Comparison of ENCODE assay signal across 21 cellular contexts in genomic region chr1:231194843-231195516, GRCh38. TPM values are rescaled to one million over a fixed set of nuclear protein-coding genes. Genes with fewer than 3 reads are reported as not detected.
DNase-seq lines count a peak whose midpoint lies in the region; ATAC-seq and TF ChIP-seq lines count a peak whose summit lies in the region.
"Had no signal": no experiment of that assay in that cellular context is flagged by ENCODE, and none has a peak within 500 bp of the region (broad histone marks: within the 10 kb centered on the region; RNA-seq: fewer than 3 reads in every experiment).

No MANE protein-coding gene starts in this region.

- H3K9me2 ChIP-seq in MM.1S (replicated peaks; ENCODE audit: insufficient read depth, low read length), result no peaks in the 10 kb centered on the region

- H3K27me3 ChIP-seq in left lung (no peaks in the 10 kb centered on the region), upper lobe of right lung (no peaks in the 10 kb centered on the region), MM.1S (replicated peaks; ENCODE audit: insufficient read depth, low read length) (no peaks in the 10 kb centered on the region)
- H3K27me3 ChIP-seq: uterus had no signal

- H4K20me1 ChIP-seq in MM.1S (ENCODE audit: insufficient read depth, low read length), result no peaks in the 10 kb centered on the region

- no peak overlapping the region for H3K4me2 ChIP-seq in MM.1S (ENCODE audit: low read depth, low read length)

- no peak overlapping the region for H3K9ac ChIP-seq in MM.1S (ENCODE audit: low read length)

- H3K36me3 ChIP-seq in left lung (no peaks in the 10 kb centered on the region), upper lobe of right lung (no peaks in the 10 kb centered on the region), MM.1S (replicated peaks; ENCODE audit: insufficient read depth, low read length) (no peaks in the 10 kb centered on the region)
- H3K36me3 ChIP-seq: cardiac muscle cell, heart right ventricle, uterus had no signal

- intact Hi-C loops in cardiac septum (cut with DNase I), result no loop called here
- intact Hi-C loops in Right ventricle myocardium inferior (cut with DNase I), result no loop called here
- intact Hi-C loops in left lung (cut with DNase I), result no loop called here
- intact Hi-C loops in upper lobe of right lung (cut with DNase I), result no loop called here

- no peak for ATAC-seq in Right ventricle myocardium inferior
- peak; percentile 59 for ATAC-seq in left lung
- ATAC-seq in upper lobe of right lung, result peak; percentile 55
- ATAC-seq: activated naive CD8-positive, alpha-beta T cell treated with anti-CD3 and anti-CD28 coated beads, Interleukin-2, amount 50 U/mL, for 24 hours; heart right ventricle; T-cell had no signal

- H3K9me3 ChIP-seq in left lung, result peaks cover 0 to 1% of the 10 kb centered on the region in 2 donors
- no peaks in the 10 kb centered on the region for H3K9me3 ChIP-seq in upper lobe of right lung
- no peaks in the 10 kb centered on the region for H3K9me3 ChIP-seq in MM.1S (replicated peaks; ENCODE audit: insufficient read depth, low read length)
- H3K9me3 ChIP-seq: uterus had no signal

- DNase-seq in cardiac septum (ENCODE audit: low spot score) (peak; percentile 27), Right ventricle myocardium inferior (ENCODE audit: missing footprints) (no peak), left lung (no peak), upper lobe of right lung (no peak), NCI-H2227 (lab: John Stamatoyannopoulos, UW; ENCODE audit: unreplicated experiment) (no peak), NCI-H1417 (lab: John Stamatoyannopoulos, UW) (no peak), MM.1S (no peak)
- DNase-seq: activated B cell treated with CpG ODN at 0.5 μM for 24 hours; activated naive CD8-positive, alpha-beta T cell treated with anti-CD3 and anti-CD28 coated beads, Interleukin-2, amount 50 U/mL, for 24 hours; effector CD4-positive, alpha-beta T cell; GF-D8; heart right ventricle; KBM-7; NCI-H1092 treated with DMSO at 0.1 percent for 48 hours; NCI-H2227 treated with DMSO at 0.1 percent for 48 hours; nucleus accumbens; T-cell; uterus had no signal

- TF ChIP-seq CTCF in VCaP (conservative IDR thresholded peaks at IDR 0.05) (no peak), left lung (IDR thresholded peaks at IDR 0.05) (no peak), upper lobe of right lung (IDR thresholded peaks at IDR 0.05) (no peak), MM.1S (IDR thresholded peaks at IDR 0.05; ENCODE audit: low read length) (no peak)

- no peaks in the 10 kb centered on the region for H3F3A ChIP-seq in MM.1S (ENCODE audit: insufficient read depth, low read length)

- no peak overlapping the region for H2AFZ ChIP-seq in MM.1S (ENCODE audit: low read length)

- H3K79me2 ChIP-seq in MM.1S (ENCODE audit: low read length), result no peaks in the 10 kb centered on the region

- H3K4me3 ChIP-seq in left lung (no peak overlapping the region), upper lobe of right lung (no peak overlapping the region), MM.1S (ENCODE audit: low read length) (no peak overlapping the region)
- H3K4me3 ChIP-seq: cardiac muscle cell, heart right ventricle, uterus had no signal

- peak overlapping the region; percentile 7; the same call in 1 of the 2 replicates for H3K27ac ChIP-seq in VCaP
- H3K27ac ChIP-seq in left lung, result no peak overlapping the region
- H3K27ac ChIP-seq in upper lobe of right lung, result no peak overlapping the region
- no peak overlapping the region for H3K27ac ChIP-seq in MM.1S (ENCODE audit: low read length)
- H3K27ac ChIP-seq: cardiac muscle cell, heart right ventricle, uterus had no signal

- H3K4me1 ChIP-seq in left lung (peaks cover 6 to 8% of the 10 kb centered on the region in 2 donors), upper lobe of right lung (peaks cover 5% of the 10 kb centered on the region), MM.1S (ENCODE audit: low read length) (no peaks in the 10 kb centered on the region)
- H3K4me1 ChIP-seq: uterus had no signal

RNA-seq across cellular contexts. Expression of gene TRIM67, which starts 33.1 kb away (rescaled TPM):
- 0.24 TPM for total RNA-seq in cardiac septum
- total RNA-seq in Right ventricle myocardium inferior, result 0.11 TPM
- under 1 TPM in 1 of 2 donors, not detected in 1; 0.06 TPM for total RNA-seq in left lung
- not detected for total RNA-seq in upper lobe of right lung
- total RNA-seq: activated B cell treated with CpG ODN at 0.5 μM for 24 hours; activated T-helper 1 cell treated with anti-CD3 and anti-CD28 coated beads, Interleukin-12 subunit alpha, Interleukin-12 subunit beta, Interleukin-2, Interleukin-4 antibody, amounts not matched to agents 30 ng/mL and 10 ng/mL and 1 ng/mL, durations not matched to agents 14 hours and 24 hours and 36 hours; T-cell had no signal

RNA-seq across cellular contexts. Expression of gene GNPAT, which starts 46.0 kb away (rescaled TPM):
- total RNA-seq in cardiac septum, result 49.0 TPM
- 59.1 TPM for total RNA-seq in Right ventricle myocardium inferior
- 10 to 100 TPM; 35.1 to 40.6 TPM for total RNA-seq in left lung
- total RNA-seq in upper lobe of right lung, result 34.5 TPM
